Comparison of ENCODE assay signal across 14 cellular contexts in genomic region chr9:110911659-110912473, GRCh38.
DNase-seq lines count a peak whose midpoint lies in the region; ATAC-seq and TF ChIP-seq lines count a peak whose summit lies in the region.
"Had no signal": no experiment of that assay in that cellular context is flagged by ENCODE, and none has a peak within 500 bp of the region (broad histone marks: within the 10 kb centered on the region; RNA-seq: fewer than 3 reads in every experiment).

No MANE protein-coding gene starts in this region.

- no peak overlapping the region for H3K27ac Mint-ChIP-seq in activated CD4-positive, alpha-beta T cell treated with anti-CD3 and anti-CD28 coated beads, Interleukin-2, amount 10 ng/mL, durations not matched to agents 24 days and 14 days
- H3K27ac Mint-ChIP-seq: memory B cell, WTC11 had no signal

- H3K4me1 ChIP-seq in ascending aorta (peaks cover 0 to 19% of the 10 kb centered on the region in 2 donors), gastrocnemius medialis (no peaks in the 10 kb centered on the region)
- H3K4me1 ChIP-seq: SJCRH30 had no signal

- in situ Hi-C loops in gastrocnemius medialis (cut with MboI; ENCODE audit: low sequenced_read_pairs in 4 of 4) = no loop called here

- DNase-seq in DMS53 (lab: John Stamatoyannopoulos, UW) (peak; percentile 52), ascending aorta (ENCODE audit: low spot score in 2 of 2) (no peak), Right ventricle myocardium superior (no peak), gastrocnemius medialis (no peak)
- no peak for DNase-seq in activated CD4-positive, alpha-beta T cell treated with anti-CD3 and anti-CD28 coated beads, Interleukin-2, amount 10 ng/mL, durations not matched to agents 24 days and 14 days
- no peak for DNase-seq in stimulated activated CD4-positive, alpha-beta T cell treated with anti-CD3 and anti-CD28 coated beads, Interleukin-4, amount 100 ng/mL, for 4 hours
- DNase-seq: NCI-H1417, NCI-H524, retina, SJCRH30 had no signal

- no peak overlapping the region for H3K4me3 Mint-ChIP-seq in activated CD4-positive, alpha-beta T cell treated with anti-CD3 and anti-CD28 coated beads, Interleukin-2, amount 10 ng/mL, durations not matched to agents 24 days and 14 days
- H3K4me3 Mint-ChIP-seq: memory B cell, WTC11 had no signal

- H3K27ac ChIP-seq in ascending aorta (peak overlapping the region; percentile 62 to 72), gastrocnemius medialis (peak overlapping the region in 3 of 4 donors; percentile 45 to 63 (median 54))
- H3K27ac ChIP-seq: SJCRH30 had no signal

- intact Hi-C loops in ascending aorta (cut with DNase I) = no loop called here
- intact Hi-C loops in Right ventricle myocardium superior (cut with DNase I) = no loop called here
- intact Hi-C loops in gastrocnemius medialis (cut with DNase I; ENCODE audit: low total_unique reads) = no loop called here
- intact Hi-C loops in activated CD4-positive, alpha-beta T cell treated with anti-CD3 and anti-CD28 coated beads, Interleukin-2, amount 10 ng/mL, durations not matched to agents 24 days and 14 days (cut with micrococcal nuclease) = no loop called here

- H3K9me3 ChIP-seq in ascending aorta (peaks cover 6 to 22% of the 10 kb centered on the region in 2 donors), gastrocnemius medialis (no peaks in the 10 kb centered on the region)

- peaks cover 7% of the 10 kb centered on the region for H3K9me3 Mint-ChIP-seq in activated CD4-positive, alpha-beta T cell treated with anti-CD3 and anti-CD28 coated beads, Interleukin-2, amount 10 ng/mL, durations not matched to agents 24 days and 14 days

- no peaks in the 10 kb centered on the region for H3K36me3 Mint-ChIP-seq in activated CD4-positive, alpha-beta T cell treated with anti-CD3 and anti-CD28 coated beads, Interleukin-2, amount 10 ng/mL, durations not matched to agents 24 days and 14 days (ENCODE audit: low read depth)
- H3K36me3 Mint-ChIP-seq: memory B cell had no signal

- peaks cover 0 to 3% of the 10 kb centered on the region in 2 donors for H3K36me3 ChIP-seq in ascending aorta
- H3K36me3 ChIP-seq in gastrocnemius medialis = no peaks in the 10 kb centered on the region
- H3K36me3 ChIP-seq: SJCRH30 had no signal

- no peaks in the 10 kb centered on the region for H3K27me3 ChIP-seq in ascending aorta
- no peaks in the 10 kb centered on the region for H3K27me3 ChIP-seq in gastrocnemius medialis
- H3K27me3 ChIP-seq: SJCRH30 had no signal

- ATAC-seq in Right ventricle myocardium superior (ENCODE audit: poor library complexity) (peak; percentile 77), gastrocnemius medialis (peak; percentile 51 to 62), HG03097 (IDR thresholded peaks at IDR 0.05; ENCODE audit: low FRiP score, unreplicated experiment) (no peak), HG03521 (IDR thresholded peaks at IDR 0.05; ENCODE audit: unreplicated experiment) (no peak)
- ATAC-seq: WTC11 had no signal

- no peak for TF ChIP-seq POLR2A in gastrocnemius medialis (IDR thresholded peaks at IDR 0.05)

- H3K4me1 Mint-ChIP-seq in activated CD4-positive, alpha-beta T cell treated with anti-CD3 and anti-CD28 coated beads, Interleukin-2, amount 10 ng/mL, durations not matched to agents 24 days and 14 days = no peaks in the 10 kb centered on the region
- H3K4me1 Mint-ChIP-seq: memory B cell had no signal

- no peaks in the 10 kb centered on the region for H3K27me3 Mint-ChIP-seq in activated CD4-positive, alpha-beta T cell treated with anti-CD3 and anti-CD28 coated beads, Interleukin-2, amount 10 ng/mL, durations not matched to agents 24 days and 14 days
- H3K27me3 Mint-ChIP-seq: memory B cell had no signal

- TF ChIP-seq CTCF in ascending aorta (IDR thresholded peaks at IDR 0.05) = no peak
- no peak for TF ChIP-seq CTCF in gastrocnemius medialis (IDR thresholded peaks at IDR 0.05 in 4 of 5, conservative IDR thresholded peaks at IDR 0.05 in 1 of 5)

- H3K4me3 ChIP-seq in ascending aorta (peak overlapping the region in 1 of 2 donors; percentile 6), gastrocnemius medialis (no peak overlapping the region)
- H3K4me3 ChIP-seq: SJCRH30 had no signal

Comparison
In these comparisons a context has a peak if more than half of its experiments do, and no peak if none do; other contexts are left out.
1. ATAC-seq: peak in Right ventricle myocardium superior (single experiment) and gastrocnemius medialis (2 of 2); none in HG03097 (single experiment) and HG03521 (single experiment).